ENCODE assay signal across 14 cellular contexts in the genomic region with DNA sequence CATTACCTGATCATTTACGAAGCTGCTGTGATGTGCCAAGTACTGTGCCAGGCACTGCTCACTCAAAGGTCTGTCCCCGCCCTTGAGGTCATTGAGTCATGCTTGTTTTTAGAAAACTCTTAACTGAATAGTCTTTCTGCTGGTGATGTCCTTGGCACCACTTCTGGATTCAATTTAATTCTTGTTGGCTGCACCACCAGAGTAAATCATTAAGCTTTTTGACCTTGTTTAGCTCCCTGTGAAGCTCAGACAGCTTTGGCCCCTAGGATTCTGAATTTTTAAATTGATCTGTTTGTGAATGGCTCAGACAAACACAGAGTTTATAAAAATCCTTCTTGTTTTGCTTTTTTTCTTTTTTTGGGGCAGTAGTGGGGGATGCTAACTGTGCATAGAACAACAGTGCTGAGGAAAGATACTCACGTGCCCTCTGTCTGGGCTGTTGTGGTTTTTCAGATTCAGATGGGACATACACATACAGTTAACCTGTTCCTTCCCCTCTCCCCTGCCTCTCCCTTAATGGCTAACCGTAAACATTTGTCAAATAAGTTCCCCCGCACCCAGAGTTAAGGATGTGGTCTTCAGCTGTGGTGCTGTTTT.
A peak's percentile ranks its signal among the peaks of the same experiment; 100 is the strongest.
DNase-seq lines count a peak whose midpoint lies in the region; ATAC-seq and TF ChIP-seq lines count a peak whose summit lies in the region.
"Had no signal": no experiment of that assay in that cellular context is flagged by ENCODE, and none has a peak within 500 bp of the region (broad histone marks: within the 10 kb centered on the region; RNA-seq: fewer than 3 reads in every experiment).

No MANE protein-coding gene starts in this region.

- peaks cover 15% of the 10 kb centered on the region for H4K20me1 ChIP-seq in smooth muscle cell (ENCODE audit: low read depth)

- H3K36me3 ChIP-seq in kidney epithelial cell (ENCODE audit: control insufficient read depth, insufficient read depth, low read length): no peaks in the 10 kb centered on the region
- no peaks in the 10 kb centered on the region; the same call in 1 of the 2 replicates for H3K36me3 ChIP-seq in SJCRH30
- peaks cover 8% of the 10 kb centered on the region for H3K36me3 ChIP-seq in smooth muscle cell (ENCODE audit: low read depth)

- TF ChIP-seq CTCF in astrocyte of the spinal cord (IDR thresholded peaks at IDR 0.05; ENCODE audit: low read depth, low read length) (no peak), kidney epithelial cell (IDR thresholded peaks at IDR 0.05; ENCODE audit: insufficient read depth, low read length, poor library complexity, severe bottlenecking) (no peak), smooth muscle cell (IDR thresholded peaks at IDR 0.05; ENCODE audit: borderline replicate concordance, insufficient read depth, poor library complexity, severe bottlenecking) (no peak)

- H3K4me3 ChIP-seq in astrocyte of the spinal cord (ENCODE audit: low read depth, low read length): no peak overlapping the region
- no peak overlapping the region for H3K4me3 ChIP-seq in kidney epithelial cell (ENCODE audit: low read depth, low read length)
- H3K4me3 ChIP-seq in SJCRH30: no peak overlapping the region
- no peak overlapping the region for H3K4me3 ChIP-seq in smooth muscle cell
- H3K4me3 ChIP-seq: K562 had no signal

- no peaks in the 10 kb centered on the region for H3K4me1 ChIP-seq in SJCRH30
- H3K4me1 ChIP-seq in smooth muscle cell (ENCODE audit: low read depth): peaks cover 4% of the 10 kb centered on the region

- H3F3A ChIP-seq in smooth muscle cell (ENCODE audit: low read depth): peaks cover 3% of the 10 kb centered on the region

- H3K4me2 ChIP-seq in smooth muscle cell: no peak overlapping the region

- peak; percentile 21 for DNase-seq in EH (ENCODE audit: low read depth)
- peak; percentile 7 for DNase-seq in astrocyte of the spinal cord (ENCODE audit: low read depth, low spot score)
- peak; percentile 26 for DNase-seq in kidney epithelial cell (ENCODE audit: low read depth)
- peak; percentile 96 for DNase-seq in renal cortical epithelial cell (ENCODE audit: low read depth)
- DNase-seq in SJCRH30: no peak
- no peak for DNase-seq in T-helper 2 cell
- DNase-seq in smooth muscle cell (lab: John Stamatoyannopoulos, UW; ENCODE audit: unreplicated experiment): no peak
- DNase-seq: activated B cell treated with CpG ODN at 0.5 μM for 24 hours; activated T-cell treated with anti-CD3 and anti-CD28 coated beads, Interleukin-2, amount 50 U/mL, for 4 hours; NCI-H2029; stimulated activated naive B cell treated with anti-CD40 and anti-IgM and Interleukin-4, amounts not matched to agents 10 μg/mL and 1 μg/mL and 100 μg/mL, for 72 hours had no signal

- H3K79me2 ChIP-seq in smooth muscle cell (ENCODE audit: low read depth): no peaks in the 10 kb centered on the region

- no peak overlapping the region for H3K9ac ChIP-seq in smooth muscle cell (ENCODE audit: low read depth)

- no peak overlapping the region for H2AFZ ChIP-seq in smooth muscle cell (ENCODE audit: low read depth)

- ATAC-seq in GM21717 (IDR thresholded peaks at IDR 0.05; ENCODE audit: unreplicated experiment): no peak
- ATAC-seq: activated T-cell treated with anti-CD3 and anti-CD28 coated beads, Interleukin-2, amount 50 U/mL, for 4 hours; K562; SK-N-SH treated with all-trans-retinoic acid at 6 μM for 48 hours; stimulated activated naive B cell treated with anti-CD40 and anti-IgM and Interleukin-4, amounts not matched to agents 10 μg/mL and 1 μg/mL and 100 μg/mL, for 72 hours had no signal

- H3K9me3 ChIP-seq in SJCRH30 (replicated peaks) (no peaks in the 10 kb centered on the region), smooth muscle cell (replicated peaks; ENCODE audit: low read depth) (no peaks in the 10 kb centered on the region)

- H3K27me3 ChIP-seq in kidney epithelial cell (ENCODE audit: control insufficient read depth, insufficient read depth, low read length): no peaks in the 10 kb centered on the region
- no peaks in the 10 kb centered on the region for H3K27me3 ChIP-seq in SJCRH30
- H3K27me3 ChIP-seq in smooth muscle cell (ENCODE audit: low read depth): no peaks in the 10 kb centered on the region

- H3K27ac ChIP-seq in SJCRH30 (no peak overlapping the region), smooth muscle cell (ENCODE audit: low read depth) (no peak overlapping the region)

- in situ Hi-C loops in astrocyte of the spinal cord (cut with HindIII; ENCODE audit: low sequenced_read_pairs): no loop called here

- 93% methylated on average over 5 of the region's 5 CpGs for WGBS in smooth muscle cell (ENCODE audit: low lambda C conversion rate)

Comparison
In these comparisons a context has a peak if more than half of its experiments do, and no peak if none do; other contexts are left out.
1. DNase-seq: peak in EH (single experiment), astrocyte of the spinal cord (single experiment), kidney epithelial cell (single experiment) and renal cortical epithelial cell (single experiment); none in SJCRH30 (0 of 2), T-helper 2 cell (0 of 5) and smooth muscle cell (single experiment).